Comparison of ENCODE assay signal across 1 cellular context in the genomic region with DNA sequence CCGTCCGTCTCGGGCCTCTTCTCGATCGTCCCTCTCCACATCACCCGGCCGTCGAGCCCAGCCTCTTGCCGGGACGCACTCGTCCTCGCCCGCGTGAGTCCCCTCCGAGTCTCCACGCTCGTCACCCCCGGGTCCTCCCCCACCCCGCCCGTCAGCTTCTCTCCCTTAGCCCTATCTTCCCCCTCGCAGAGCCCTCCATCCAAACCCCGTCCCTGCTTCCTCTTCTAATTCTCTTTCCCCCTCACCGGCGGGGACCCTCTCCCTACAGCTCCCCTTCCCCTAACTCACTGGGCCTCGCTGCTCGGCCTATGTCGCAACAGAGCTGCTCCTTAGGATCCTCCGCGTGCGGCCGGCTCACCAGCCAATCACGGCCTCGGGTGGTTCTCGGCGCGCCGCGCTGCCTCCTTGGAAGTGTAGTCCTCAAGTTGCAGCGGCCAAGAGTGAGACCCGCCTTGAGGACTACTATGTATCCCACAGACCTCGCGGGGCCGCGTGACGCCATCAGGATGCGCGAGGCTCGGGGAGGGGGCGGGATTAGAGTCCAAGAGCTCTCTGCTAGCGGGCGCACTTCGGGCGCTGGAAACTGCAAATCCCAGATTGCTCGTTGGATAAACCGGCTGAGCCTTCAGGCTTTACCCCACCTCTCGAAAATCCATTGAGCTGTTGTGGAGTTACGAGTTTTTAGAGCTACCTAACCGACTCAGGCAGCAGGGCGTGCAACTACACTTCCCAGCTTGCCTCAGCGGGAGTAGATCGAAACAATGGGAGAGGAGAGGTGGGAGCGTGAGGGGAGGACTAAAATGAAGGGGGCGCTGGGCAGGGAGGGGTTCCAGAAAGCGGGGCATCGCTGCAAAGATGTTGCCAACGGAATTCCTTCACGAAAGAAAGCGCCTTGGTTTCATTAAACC.
TF ChIP-seq lines count a peak whose summit lies in the region.

A gene (minus strand): TSS at position 331 of the 908 bp plus-strand sequence. CDS start 747 bp downstream, outside the sequence.

TF ChIP-seq in HepG2, 621 proteins besides CTCF, POLR2A, EP300 and RAD21 (continued from another document and continues in another):
- TF ChIP-seq, protein P1, sequence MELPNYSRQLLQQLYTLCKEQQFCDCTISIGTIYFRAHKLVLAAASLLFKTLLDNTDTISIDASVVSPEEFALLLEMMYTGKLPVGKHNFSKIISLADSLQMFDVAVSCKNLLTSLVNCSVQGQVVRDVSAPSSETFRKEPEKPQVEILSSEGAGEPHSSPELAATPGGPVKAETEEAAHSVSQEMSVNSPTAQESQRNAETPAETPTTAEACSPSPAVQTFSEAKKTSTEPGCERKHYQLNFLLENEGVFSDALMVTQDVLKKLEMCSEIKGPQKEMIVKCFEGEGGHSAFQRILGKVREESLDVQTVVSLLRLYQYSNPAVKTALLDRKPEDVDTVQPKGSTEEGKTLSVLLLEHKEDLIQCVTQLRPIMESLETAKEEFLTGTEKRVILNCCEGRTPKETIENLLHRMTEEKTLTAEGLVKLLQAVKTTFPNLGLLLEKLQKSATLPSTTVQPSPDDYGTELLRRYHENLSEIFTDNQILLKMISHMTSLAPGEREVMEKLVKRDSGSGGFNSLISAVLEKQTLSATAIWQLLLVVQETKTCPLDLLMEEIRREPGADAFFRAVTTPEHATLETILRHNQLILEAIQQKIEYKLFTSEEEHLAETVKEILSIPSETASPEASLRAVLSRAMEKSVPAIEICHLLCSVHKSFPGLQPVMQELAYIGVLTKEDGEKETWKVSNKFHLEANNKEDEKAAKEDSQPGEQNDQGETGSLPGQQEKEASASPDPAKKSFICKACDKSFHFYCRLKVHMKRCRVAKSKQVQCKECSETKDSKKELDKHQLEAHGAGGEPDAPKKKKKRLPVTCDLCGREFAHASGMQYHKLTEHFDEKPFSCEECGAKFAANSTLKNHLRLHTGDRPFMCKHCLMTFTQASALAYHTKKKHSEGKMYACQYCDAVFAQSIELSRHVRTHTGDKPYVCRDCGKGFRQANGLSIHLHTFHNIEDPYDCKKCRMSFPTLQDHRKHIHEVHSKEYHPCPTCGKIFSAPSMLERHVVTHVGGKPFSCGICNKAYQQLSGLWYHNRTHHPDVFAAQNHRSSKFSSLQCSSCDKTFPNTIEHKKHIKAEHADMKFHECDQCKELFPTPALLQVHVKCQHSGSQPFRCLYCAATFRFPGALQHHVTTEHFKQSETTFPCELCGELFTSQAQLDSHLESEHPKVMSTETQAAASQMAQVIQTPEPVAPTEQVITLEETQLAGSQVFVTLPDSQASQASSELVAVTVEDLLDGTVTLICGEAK (IDR thresholded peaks at IDR 0.05): no peak
- TF ChIP-seq, protein P1 (CRISPR knock-in tag; IDR thresholded peaks at IDR 0.05): 0 out of 2 replicates have a peak, but pooled peaks have one; percentile 18
- TF ChIP-seq ZNF274 (CRISPR knock-in tag; IDR thresholded peaks at IDR 0.05) (peak; percentile 40; the same call in 1 of the 2 replicates), SRF (IDR thresholded peaks at IDR 0.05; ENCODE audit: low read depth, low read length) (peak; percentile 69), ZSCAN9 (CRISPR knock-in tag; IDR thresholded peaks at IDR 0.05; ENCODE audit: borderline replicate concordance) (0 out of 2 replicates have a peak, but pooled peaks have one; percentile 24), POLR2G (IDR thresholded peaks at IDR 0.05; ENCODE audit: low read depth, low read length) (peak; percentile 83), CCDC6 (CRISPR knock-in tag; IDR thresholded peaks at IDR 0.05) (0 out of 2 replicates have a peak, but pooled peaks have one; percentile 12), PRMT3 (CRISPR knock-in tag; IDR thresholded peaks at IDR 0.05; ENCODE audit: borderline replicate concordance, low read depth) (no peak), ARNTL (CRISPR knock-in tag; IDR thresholded peaks at IDR 0.05) (peak; percentile 47; the same call in 1 of the 2 replicates), NFIC (IDR thresholded peaks at IDR 0.05; ENCODE audit: low read length) (no peak), YEATS2 (CRISPR knock-in tag; IDR thresholded peaks at IDR 0.05; ENCODE audit: borderline replicate concordance) (peak; percentile 90; the same call in 1 of the 2 replicates), ZFP36L2 (CRISPR knock-in tag; IDR thresholded peaks at IDR 0.05) (no peak), ZNF136 (CRISPR knock-in tag; IDR thresholded peaks at IDR 0.05; ENCODE audit: low read depth) (0 out of 2 replicates have a peak, but pooled peaks have one; percentile 47), HOXA3 (CRISPR knock-in tag; IDR thresholded peaks at IDR 0.05) (peak; percentile 91), LCORL (IDR thresholded peaks at IDR 0.05) (no peak), LCORL (CRISPR knock-in tag; IDR thresholded peaks at IDR 0.05) (peak; percentile 76)
- TF ChIP-seq, protein P2, sequence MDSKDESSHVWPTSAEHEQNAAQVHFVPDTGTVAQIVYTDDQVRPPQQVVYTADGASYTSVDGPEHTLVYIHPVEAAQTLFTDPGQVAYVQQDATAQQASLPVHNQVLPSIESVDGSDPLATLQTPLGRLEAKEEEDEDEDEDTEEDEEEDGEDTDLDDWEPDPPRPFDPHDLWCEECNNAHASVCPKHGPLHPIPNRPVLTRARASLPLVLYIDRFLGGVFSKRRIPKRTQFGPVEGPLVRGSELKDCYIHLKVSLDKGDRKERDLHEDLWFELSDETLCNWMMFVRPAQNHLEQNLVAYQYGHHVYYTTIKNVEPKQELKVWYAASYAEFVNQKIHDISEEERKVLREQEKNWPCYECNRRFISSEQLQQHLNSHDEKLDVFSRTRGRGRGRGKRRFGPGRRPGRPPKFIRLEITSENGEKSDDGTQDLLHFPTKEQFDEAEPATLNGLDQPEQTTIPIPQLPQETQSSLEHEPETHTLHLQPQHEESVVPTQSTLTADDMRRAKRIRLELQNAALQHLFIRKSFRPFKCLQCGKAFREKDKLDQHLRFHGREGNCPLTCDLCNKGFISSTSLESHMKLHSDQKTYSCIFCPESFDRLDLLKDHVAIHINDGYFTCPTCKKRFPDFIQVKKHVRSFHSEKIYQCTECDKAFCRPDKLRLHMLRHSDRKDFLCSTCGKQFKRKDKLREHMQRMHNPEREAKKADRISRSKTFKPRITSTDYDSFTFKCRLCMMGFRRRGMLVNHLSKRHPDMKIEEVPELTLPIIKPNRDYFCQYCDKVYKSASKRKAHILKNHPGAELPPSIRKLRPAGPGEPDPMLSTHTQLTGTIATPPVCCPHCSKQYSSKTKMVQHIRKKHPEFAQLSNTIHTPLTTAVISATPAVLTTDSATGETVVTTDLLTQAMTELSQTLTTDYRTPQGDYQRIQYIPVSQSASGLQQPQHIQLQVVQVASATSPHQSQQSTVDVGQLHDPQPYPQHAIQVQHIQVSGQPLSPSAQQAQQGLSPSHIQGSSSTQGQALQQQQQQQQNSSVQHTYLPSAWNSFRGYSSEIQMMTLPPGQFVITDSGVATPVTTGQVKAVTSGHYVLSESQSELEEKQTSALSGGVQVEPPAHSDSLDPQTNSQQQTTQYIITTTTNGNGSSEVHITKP (CRISPR knock-in tag; IDR thresholded peaks at IDR 0.05; ENCODE audit: low read depth): peak; percentile 53; the same call in 1 of the 2 replicates
- TF ChIP-seq, protein P3, sequence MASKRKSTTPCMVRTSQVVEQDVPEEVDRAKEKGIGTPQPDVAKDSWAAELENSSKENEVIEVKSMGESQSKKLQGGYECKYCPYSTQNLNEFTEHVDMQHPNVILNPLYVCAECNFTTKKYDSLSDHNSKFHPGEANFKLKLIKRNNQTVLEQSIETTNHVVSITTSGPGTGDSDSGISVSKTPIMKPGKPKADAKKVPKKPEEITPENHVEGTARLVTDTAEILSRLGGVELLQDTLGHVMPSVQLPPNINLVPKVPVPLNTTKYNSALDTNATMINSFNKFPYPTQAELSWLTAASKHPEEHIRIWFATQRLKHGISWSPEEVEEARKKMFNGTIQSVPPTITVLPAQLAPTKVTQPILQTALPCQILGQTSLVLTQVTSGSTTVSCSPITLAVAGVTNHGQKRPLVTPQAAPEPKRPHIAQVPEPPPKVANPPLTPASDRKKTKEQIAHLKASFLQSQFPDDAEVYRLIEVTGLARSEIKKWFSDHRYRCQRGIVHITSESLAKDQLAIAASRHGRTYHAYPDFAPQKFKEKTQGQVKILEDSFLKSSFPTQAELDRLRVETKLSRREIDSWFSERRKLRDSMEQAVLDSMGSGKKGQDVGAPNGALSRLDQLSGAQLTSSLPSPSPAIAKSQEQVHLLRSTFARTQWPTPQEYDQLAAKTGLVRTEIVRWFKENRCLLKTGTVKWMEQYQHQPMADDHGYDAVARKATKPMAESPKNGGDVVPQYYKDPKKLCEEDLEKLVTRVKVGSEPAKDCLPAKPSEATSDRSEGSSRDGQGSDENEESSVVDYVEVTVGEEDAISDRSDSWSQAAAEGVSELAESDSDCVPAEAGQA (IDR thresholded peaks at IDR 0.05; ENCODE audit: low read depth): peak; percentile 56; the same call in 1 of the 2 replicates
- TF ChIP-seq, protein P3 (CRISPR knock-in tag; IDR thresholded peaks at IDR 0.05; ENCODE audit: borderline replicate concordance): no peak
- TF ChIP-seq, protein P4, sequence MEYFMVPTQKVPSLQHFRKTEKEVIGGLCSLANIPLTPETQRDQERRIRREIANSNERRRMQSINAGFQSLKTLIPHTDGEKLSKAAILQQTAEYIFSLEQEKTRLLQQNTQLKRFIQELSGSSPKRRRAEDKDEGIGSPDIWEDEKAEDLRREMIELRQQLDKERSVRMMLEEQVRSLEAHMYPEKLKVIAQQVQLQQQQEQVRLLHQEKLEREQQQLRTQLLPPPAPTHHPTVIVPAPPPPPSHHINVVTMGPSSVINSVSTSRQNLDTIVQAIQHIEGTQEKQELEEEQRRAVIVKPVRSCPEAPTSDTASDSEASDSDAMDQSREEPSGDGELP (IDR thresholded peaks at IDR 0.05; ENCODE audit: borderline replicate concordance, low read depth): peak; percentile 10; the same call in 1 of the 2 replicates
- TF ChIP-seq, protein P5, sequence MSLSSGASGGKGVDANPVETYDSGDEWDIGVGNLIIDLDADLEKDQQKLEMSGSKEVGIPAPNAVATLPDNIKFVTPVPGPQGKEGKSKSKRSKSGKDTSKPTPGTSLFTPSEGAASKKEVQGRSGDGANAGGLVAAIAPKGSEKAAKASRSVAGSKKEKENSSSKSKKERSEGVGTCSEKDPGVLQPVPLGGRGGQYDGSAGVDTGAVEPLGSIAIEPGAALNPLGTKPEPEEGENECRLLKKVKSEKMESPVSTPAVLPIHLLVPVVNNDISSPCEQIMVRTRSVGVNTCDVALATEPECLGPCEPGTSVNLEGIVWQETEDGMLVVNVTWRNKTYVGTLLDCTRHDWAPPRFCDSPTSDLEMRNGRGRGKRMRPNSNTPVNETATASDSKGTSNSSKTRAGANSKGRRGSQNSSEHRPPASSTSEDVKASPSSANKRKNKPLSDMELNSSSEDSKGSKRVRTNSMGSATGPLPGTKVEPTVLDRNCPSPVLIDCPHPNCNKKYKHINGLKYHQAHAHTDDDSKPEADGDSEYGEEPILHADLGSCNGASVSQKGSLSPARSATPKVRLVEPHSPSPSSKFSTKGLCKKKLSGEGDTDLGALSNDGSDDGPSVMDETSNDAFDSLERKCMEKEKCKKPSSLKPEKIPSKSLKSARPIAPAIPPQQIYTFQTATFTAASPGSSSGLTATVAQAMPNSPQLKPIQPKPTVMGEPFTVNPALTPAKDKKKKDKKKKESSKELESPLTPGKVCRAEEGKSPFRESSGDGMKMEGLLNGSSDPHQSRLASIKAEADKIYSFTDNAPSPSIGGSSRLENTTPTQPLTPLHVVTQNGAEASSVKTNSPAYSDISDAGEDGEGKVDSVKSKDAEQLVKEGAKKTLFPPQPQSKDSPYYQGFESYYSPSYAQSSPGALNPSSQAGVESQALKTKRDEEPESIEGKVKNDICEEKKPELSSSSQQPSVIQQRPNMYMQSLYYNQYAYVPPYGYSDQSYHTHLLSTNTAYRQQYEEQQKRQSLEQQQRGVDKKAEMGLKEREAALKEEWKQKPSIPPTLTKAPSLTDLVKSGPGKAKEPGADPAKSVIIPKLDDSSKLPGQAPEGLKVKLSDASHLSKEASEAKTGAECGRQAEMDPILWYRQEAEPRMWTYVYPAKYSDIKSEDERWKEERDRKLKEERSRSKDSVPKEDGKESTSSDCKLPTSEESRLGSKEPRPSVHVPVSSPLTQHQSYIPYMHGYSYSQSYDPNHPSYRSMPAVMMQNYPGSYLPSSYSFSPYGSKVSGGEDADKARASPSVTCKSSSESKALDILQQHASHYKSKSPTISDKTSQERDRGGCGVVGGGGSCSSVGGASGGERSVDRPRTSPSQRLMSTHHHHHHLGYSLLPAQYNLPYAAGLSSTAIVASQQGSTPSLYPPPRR (CRISPR knock-in tag; IDR thresholded peaks at IDR 0.05; ENCODE audit: borderline replicate concordance): no peak
